In genomic region chr13:97978661-97979450, GRCh38 we compare ENCODE assay signal across 1 cellular context.
TF ChIP-seq lines count a peak whose summit lies in the region.

No MANE protein-coding gene starts in this region.

TF ChIP-seq in GM23338, 12 proteins besides CTCF, POLR2A, EP300 and RAD21 (continued from another document):
- TF ChIP-seq, protein P1, sequence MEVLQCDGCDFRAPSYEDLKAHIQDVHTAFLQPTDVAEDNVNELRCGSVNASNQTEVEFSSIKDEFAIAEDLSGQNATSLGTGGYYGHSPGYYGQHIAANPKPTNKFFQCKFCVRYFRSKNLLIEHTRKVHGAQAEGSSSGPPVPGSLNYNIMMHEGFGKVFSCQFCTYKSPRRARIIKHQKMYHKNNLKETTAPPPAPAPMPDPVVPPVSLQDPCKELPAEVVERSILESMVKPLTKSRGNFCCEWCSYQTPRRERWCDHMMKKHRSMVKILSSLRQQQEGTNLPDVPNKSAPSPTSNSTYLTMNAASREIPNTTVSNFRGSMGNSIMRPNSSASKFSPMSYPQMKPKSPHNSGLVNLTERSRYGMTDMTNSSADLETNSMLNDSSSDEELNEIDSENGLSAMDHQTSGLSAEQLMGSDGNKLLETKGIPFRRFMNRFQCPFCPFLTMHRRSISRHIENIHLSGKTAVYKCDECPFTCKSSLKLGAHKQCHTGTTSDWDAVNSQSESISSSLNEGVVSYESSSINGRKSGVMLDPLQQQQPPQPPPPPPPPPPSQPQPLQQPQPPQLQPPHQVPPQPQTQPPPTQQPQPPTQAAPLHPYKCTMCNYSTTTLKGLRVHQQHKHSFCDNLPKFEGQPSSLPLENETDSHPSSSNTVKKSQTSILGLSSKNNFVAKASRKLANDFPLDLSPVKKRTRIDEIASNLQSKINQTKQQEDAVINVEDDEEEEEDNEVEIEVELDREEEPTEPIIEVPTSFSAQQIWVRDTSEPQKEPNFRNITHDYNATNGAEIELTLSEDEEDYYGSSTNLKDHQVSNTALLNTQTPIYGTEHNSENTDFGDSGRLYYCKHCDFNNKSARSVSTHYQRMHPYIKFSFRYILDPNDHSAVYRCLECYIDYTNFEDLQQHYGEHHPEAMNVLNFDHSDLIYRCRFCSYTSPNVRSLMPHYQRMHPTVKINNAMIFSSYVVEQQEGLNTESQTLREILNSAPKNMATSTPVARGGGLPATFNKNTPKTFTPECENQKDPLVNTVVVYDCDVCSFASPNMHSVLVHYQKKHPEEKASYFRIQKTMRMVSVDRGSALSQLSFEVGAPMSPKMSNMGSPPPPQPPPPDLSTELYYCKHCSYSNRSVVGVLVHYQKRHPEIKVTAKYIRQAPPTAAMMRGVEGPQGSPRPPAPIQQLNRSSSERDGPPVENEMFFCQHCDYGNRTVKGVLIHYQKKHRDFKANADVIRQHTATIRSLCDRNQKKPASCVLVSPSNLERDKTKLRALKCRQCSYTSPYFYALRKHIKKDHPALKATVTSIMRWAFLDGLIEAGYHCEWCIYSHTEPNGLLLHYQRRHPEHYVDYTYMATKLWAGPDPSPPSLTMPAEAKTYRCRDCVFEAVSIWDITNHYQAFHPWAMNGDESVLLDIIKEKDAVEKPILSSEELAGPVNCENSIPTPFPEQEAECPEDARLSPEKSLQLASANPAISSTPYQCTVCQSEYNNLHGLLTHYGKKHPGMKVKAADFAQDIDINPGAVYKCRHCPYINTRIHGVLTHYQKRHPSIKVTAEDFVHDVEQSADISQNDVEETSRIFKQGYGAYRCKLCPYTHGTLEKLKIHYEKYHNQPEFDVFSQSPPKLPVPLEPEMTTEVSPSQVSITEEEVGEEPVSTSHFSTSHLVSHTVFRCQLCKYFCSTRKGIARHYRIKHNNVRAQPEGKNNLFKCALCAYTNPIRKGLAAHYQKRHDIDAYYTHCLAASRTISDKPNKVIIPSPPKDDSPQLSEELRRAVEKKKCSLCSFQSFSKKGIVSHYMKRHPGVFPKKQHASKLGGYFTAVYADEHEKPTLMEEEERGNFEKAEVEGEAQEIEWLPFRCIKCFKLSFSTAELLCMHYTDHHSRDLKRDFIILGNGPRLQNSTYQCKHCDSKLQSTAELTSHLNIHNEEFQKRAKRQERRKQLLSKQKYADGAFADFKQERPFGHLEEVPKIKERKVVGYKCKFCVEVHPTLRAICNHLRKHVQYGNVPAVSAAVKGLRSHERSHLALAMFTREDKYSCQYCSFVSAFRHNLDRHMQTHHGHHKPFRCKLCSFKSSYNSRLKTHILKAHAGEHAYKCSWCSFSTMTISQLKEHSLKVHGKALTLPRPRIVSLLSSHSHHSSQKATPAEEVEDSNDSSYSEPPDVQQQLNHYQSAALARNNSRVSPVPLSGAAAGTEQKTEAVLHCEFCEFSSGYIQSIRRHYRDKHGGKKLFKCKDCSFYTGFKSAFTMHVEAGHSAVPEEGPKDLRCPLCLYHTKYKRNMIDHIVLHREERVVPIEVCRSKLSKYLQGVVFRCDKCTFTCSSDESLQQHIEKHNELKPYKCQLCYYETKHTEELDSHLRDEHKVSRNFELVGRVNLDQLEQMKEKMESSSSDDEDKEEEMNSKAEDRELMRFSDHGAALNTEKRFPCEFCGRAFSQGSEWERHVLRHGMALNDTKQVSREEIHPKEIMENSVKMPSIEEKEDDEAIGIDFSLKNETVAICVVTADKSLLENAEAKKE (CRISPR knock-in tag; IDR thresholded peaks at IDR 0.05), result no peak
- no peak for TF ChIP-seq ZNF331 (CRISPR knock-in tag; IDR thresholded peaks at IDR 0.05; ENCODE audit: low read depth)
- no peak for TF ChIP-seq ZNF114 (CRISPR knock-in tag; IDR thresholded peaks at IDR 0.05)
- TF ChIP-seq JUNB (IDR thresholded peaks at IDR 0.05; ENCODE audit: unreplicated experiment), result no peak
- no peak for TF ChIP-seq STAT1 (IDR thresholded peaks at IDR 0.05; ENCODE audit: unreplicated experiment)
- TF ChIP-seq POLR2AphosphoS5 (IDR thresholded peaks at IDR 0.05; ENCODE audit: low read depth), result no peak
- TF ChIP-seq CREB1 (CRISPR knock-in tag; IDR thresholded peaks at IDR 0.05; ENCODE audit: low read depth), result no peak
